22 cellular contexts compared by ENCODE assay signal in genomic region chr16:81926036-81926435, GRCh38.
"Had no signal": no experiment of that assay in that cellular context is flagged by ENCODE, and none has a peak within 500 bp of the region (broad histone marks: within the 10 kb centered on the region; RNA-seq: fewer than 3 reads in every experiment).

No MANE protein-coding gene starts in this region.

- ATAC-seq: gastrocnemius medialis; left cardiac atrium; left ventricle myocardium superior; stimulated activated naive CD8-positive, alpha-beta T cell treated with anti-CD3 and anti-CD28 coated beads, Interleukin-15, Interleukin-2, amounts not matched to agents 100 U/mL and 50 U/mL, for 24 hours had no signal

- H3K27ac Mint-ChIP-seq: activated CD4-positive, alpha-beta memory T cell treated with anti-CD3 and anti-CD28 coated beads, Interleukin-2, amount 10 ng/mL, durations not matched to agents 7 days and 5 days; activated CD4-positive, alpha-beta T cell treated with anti-CD3 and anti-CD28 coated beads, Interleukin-2, amount 10 ng/mL, durations not matched to agents 24 days and 14 days; activated T-cell treated with anti-CD3 and anti-CD28 coated beads, Interleukin-2, amount 50 U/mL, for 24 hours; T-helper 1 cell treated with Interleukin-12 subunit alpha and Interleukin-12 subunit beta and Interleukin-4 antibody, amounts not matched to agents 30 μg/mL and 1 μg/mL, for 36 hours had no signal

- H3K27me3 Mint-ChIP-seq: activated CD4-positive, alpha-beta memory T cell treated with anti-CD3 and anti-CD28 coated beads, Interleukin-2, amount 10 ng/mL, durations not matched to agents 7 days and 5 days; activated CD4-positive, alpha-beta T cell treated with anti-CD3 and anti-CD28 coated beads, Interleukin-2, amount 10 ng/mL, durations not matched to agents 24 days and 14 days; activated T-cell treated with anti-CD3 and anti-CD28 coated beads, Interleukin-2, amount 50 U/mL, for 24 hours had no signal

- H3K4me3 Mint-ChIP-seq: activated CD4-positive, alpha-beta memory T cell treated with anti-CD3 and anti-CD28 coated beads, Interleukin-2, amount 10 ng/mL, durations not matched to agents 7 days and 5 days; activated CD4-positive, alpha-beta T cell treated with anti-CD3 and anti-CD28 coated beads, Interleukin-2, amount 10 ng/mL, durations not matched to agents 24 days and 14 days; activated T-cell treated with anti-CD3 and anti-CD28 coated beads, Interleukin-2, amount 50 U/mL, for 24 hours; neural crest cell; T-helper 1 cell treated with Interleukin-12 subunit alpha and Interleukin-12 subunit beta and Interleukin-4 antibody, amounts not matched to agents 30 μg/mL and 1 μg/mL, for 36 hours had no signal

- H3K9me3 Mint-ChIP-seq: activated CD4-positive, alpha-beta memory T cell treated with anti-CD3 and anti-CD28 coated beads, Interleukin-2, amount 10 ng/mL, durations not matched to agents 7 days and 5 days; activated CD4-positive, alpha-beta T cell treated with anti-CD3 and anti-CD28 coated beads, Interleukin-2, amount 10 ng/mL, durations not matched to agents 24 days and 14 days; activated T-cell treated with anti-CD3 and anti-CD28 coated beads, Interleukin-2, amount 50 U/mL, for 24 hours; neural crest cell; T-helper 1 cell treated with Interleukin-12 subunit alpha and Interleukin-12 subunit beta and Interleukin-4 antibody, amounts not matched to agents 30 μg/mL and 1 μg/mL, for 36 hours had no signal

- H3K4me1 Mint-ChIP-seq: neural crest cell had no signal

- DNase-seq: activated CD4-positive, alpha-beta memory T cell treated with anti-CD3 and anti-CD28 coated beads, Interleukin-2, amount 10 ng/mL, durations not matched to agents 7 days and 5 days; activated CD4-positive, alpha-beta T cell treated with anti-CD3 and anti-CD28 coated beads, Interleukin-2, amount 10 ng/mL, durations not matched to agents 24 days and 14 days; activated CD4-positive, CD25-positive, alpha-beta regulatory T cell treated with anti-CD3 and anti-CD28 coated beads, Interleukin-2, amount 50 U/mL, for 72 hours; activated gamma-delta T cell; activated naive CD4-positive, alpha-beta T cell treated with anti-CD3 and anti-CD28 coated beads, Interleukin-2, amount 50 U/mL, for 16 hours; activated T-cell treated with anti-CD3 and anti-CD28 coated beads, Interleukin-2, amount 50 U/mL, for 24 hours; anterior cingulate cortex; effector memory CD4-positive, alpha-beta T cell; erythroblast; gastrocnemius medialis; glutamatergic neuron; left cardiac atrium; left ventricle myocardium superior; stimulated activated CD4-positive, alpha-beta T cell treated with anti-CD3 and anti-CD28 coated beads, Interleukin-15, amount 100 ng/mL, for 24 hours; stimulated activated CD4-positive, alpha-beta T cell treated with anti-CD3 and anti-CD28 coated beads, Interleukin-2, amount 100 ng/mL, for 24 hours; stimulated activated naive CD8-positive, alpha-beta T cell treated with anti-CD3 and anti-CD28 coated beads, Interleukin-15, Interleukin-2, amounts not matched to agents 100 U/mL and 50 U/mL, for 24 hours; SW 1271; T-helper 9 cell; testis; transverse colon had no signal
